11 cellular contexts compared by ENCODE assay signal in genomic region chr12:108839890-108840230, GRCh38. TPM values are rescaled to one million over a fixed set of nuclear protein-coding genes. Genes with fewer than 3 reads are reported as not detected.
DNase-seq lines count a peak whose midpoint lies in the region; ATAC-seq, FAIRE-seq and TF ChIP-seq lines count a peak whose summit lies in the region.
"Had no signal": no experiment of that assay in that cellular context is flagged by ENCODE, and none has a peak within 500 bp of the region (broad histone marks: within the 10 kb centered on the region; RNA-seq: fewer than 3 reads in every experiment).

No MANE protein-coding gene starts in this region.

- H4K20me1 ChIP-seq in HepG2 (ENCODE audit: insufficient read depth, low read length): no peaks in the 10 kb centered on the region

- WGBS in liver: 85% methylated on average over 10 of the region's 10 CpGs
- 100% methylated on average over 5 of the region's 10 CpGs for WGBS in HepG2 (ENCODE audit: low lambda C conversion rate)

- TF ChIP-seq CTCF in liver (IDR thresholded peaks at IDR 0.05; ENCODE audit: low read depth, low read length, missing input control) (no peak), HepG2 (CRISPR knock-in tag; IDR thresholded peaks at IDR 0.05) (no peak), coronary artery (IDR thresholded peaks at IDR 0.05) (no peak)
- TF ChIP-seq CTCF in CD4-positive, alpha-beta T cell (IDR thresholded peaks at IDR 0.05): no peak

- ATAC-seq in HepG2 (no peak), GM19035 (IDR thresholded peaks at IDR 0.05; ENCODE audit: unreplicated experiment) (no peak)
- no peak for ATAC-seq in naive thymus-derived CD8-positive, alpha-beta T cell
- ATAC-seq in CD4-positive, alpha-beta T cell (ENCODE audit: poor library complexity): no peak

- BruUV-seq in HepG2 (replicated peaks; lab: Mats Ljungman, UMichigan): no TSS peak

- H3K79me2 ChIP-seq in HepG2 (ENCODE audit: insufficient read depth, low read length): no peaks in the 10 kb centered on the region

- peaks cover 0 to 18% (median 1%) of the 10 kb centered on the region in 3 donors for H3K36me3 Mint-ChIP-seq in naive thymus-derived CD8-positive, alpha-beta T cell
- H3K36me3 Mint-ChIP-seq in CD4-positive, alpha-beta T cell (ENCODE audit: low read depth): peaks cover 21% of the 10 kb centered on the region

- no peak for FAIRE-seq in HepG2 (lab: Jason Lieb, UNC)

- peaks cover 0 to 11% (median 3%) of the 10 kb centered on the region in 4 donors for H3K36me3 ChIP-seq in liver (ENCODE audit: control insufficient read depth in 4 of 4, insufficient read depth in 3 of 4, low read depth in 1 of 4, low read length in 3 of 4)
- H3K36me3 ChIP-seq in HepG2 (replicated peaks in 1 of 2; ENCODE audit: control insufficient read depth in 1 of 2, insufficient read depth in 2 of 2, low read length in 2 of 2): peaks cover 6 to 8% of the 10 kb centered on the region in 2 experiments; a peak in 3 of 5 replicates

- intact Hi-C loops in HepG2 (cut with micrococcal nuclease; ENCODE audit: unreplicated experiment): no loop called here
- intact Hi-C loops in CD4-positive, alpha-beta T cell (cut with DNase I, micrococcal nuclease): no loop called here

- H3K27ac Mint-ChIP-seq in naive thymus-derived CD8-positive, alpha-beta T cell: peak overlapping the region in 8 of 10 donors; percentile 24 to 96 (median 50)
- H3K27ac Mint-ChIP-seq in CD4-positive, alpha-beta T cell: no peak overlapping the region

- TF ChIP-seq EP300 in HepG2 (IDR thresholded peaks at IDR 0.05; ENCODE audit: low read depth in 2 of 2, low read length in 2 of 2) (no peak), HepG2 (CRISPR knock-in tag; IDR thresholded peaks at IDR 0.05; ENCODE audit: borderline replicate concordance) (no peak)

- no peak for DNase-seq in HepG2 (ENCODE audit: low spot score)
- no peak for DNase-seq in coronary artery (ENCODE audit: low spot score)
- no peak for DNase-seq in naive thymus-derived CD8-positive, alpha-beta T cell
- no peak for DNase-seq in NCI-H82 treated with DMSO at 0.1 percent for 48 hours (lab: John Stamatoyannopoulos, UW; ENCODE audit: unreplicated experiment)
- no peak for DNase-seq in CD4-positive, alpha-beta T cell
- DNase-seq in NCI-H1417 treated with DMSO at 0.1 percent for 48 hours (lab: John Stamatoyannopoulos, UW): no peak
- DNase-seq: head of caudate nucleus; stimulated activated CD4-positive, alpha-beta T cell treated with anti-CD3 and anti-CD28 coated beads, Interleukin-4, amount 100 ng/mL, for 1 hour had no signal

- H3K4me3 ChIP-seq in liver (ENCODE audit: low read depth in 1 of 3, low read length in 3 of 3) (no peak overlapping the region), HepG2 (replicated peaks in 1 of 3; ENCODE audit: insufficient read depth in 1 of 3, low read depth in 2 of 3, low read length in 3 of 3) (no peak overlapping the region), coronary artery (peak overlapping the region; percentile 33)

- POLR2A ChIA-PET in HepG2 (lab: Yijun Ruan, JAX): no interaction called here
- POLR2A ChIA-PET in naive thymus-derived CD8-positive, alpha-beta T cell (lab: Charles Lee): no interaction called here
- POLR2A ChIA-PET in CD4-positive, alpha-beta T cell (lab: Charles Lee): interaction anchor here (2.3 kb wide), 1 partner anchor 18 kb away, joined by 14 read pairs; the partner anchor contains the start of gene SSH1

- no peak overlapping the region for H3K9ac ChIP-seq in liver (ENCODE audit: low read depth in 1 of 2, low read length in 2 of 2)
- H3K9ac ChIP-seq in HepG2 (ENCODE audit: insufficient read depth, low read depth, low read length): no peak overlapping the region

- TF ChIP-seq RAD21 in liver (IDR thresholded peaks at IDR 0.05) (no peak), HepG2 (CRISPR knock-in tag; IDR thresholded peaks at IDR 0.05) (no peak)

- peaks cover 16 to 42% (median 35%) of the 10 kb centered on the region in 4 donors for H3K4me1 Mint-ChIP-seq in naive thymus-derived CD8-positive, alpha-beta T cell
- peaks cover 39% of the 10 kb centered on the region for H3K4me1 Mint-ChIP-seq in CD4-positive, alpha-beta T cell (ENCODE audit: low read depth)

- no peak overlapping the region for H3K4me3 Mint-ChIP-seq in naive thymus-derived CD8-positive, alpha-beta T cell
- no peak overlapping the region for H3K4me3 Mint-ChIP-seq in CD4-positive, alpha-beta T cell

- H3K4me1 ChIP-seq in liver (ENCODE audit: control insufficient read depth in 4 of 4, insufficient read depth in 4 of 4, low read length in 3 of 4) (peaks cover 2 to 21% (median 13%) of the 10 kb centered on the region in 4 donors), HepG2 (ENCODE audit: insufficient read depth, low read length) (peaks cover 27% of the 10 kb centered on the region)

- H2AFZ ChIP-seq in HepG2 (ENCODE audit: low read length): no peak overlapping the region

- H3K9me3 Mint-ChIP-seq in naive thymus-derived CD8-positive, alpha-beta T cell: no peaks in the 10 kb centered on the region
- H3K9me3 Mint-ChIP-seq in CD4-positive, alpha-beta T cell: no peaks in the 10 kb centered on the region

- in situ Hi-C loops in HepG2 (cut with HindIII; ENCODE audit: extremely low pct_ligation_motif_present, low pct_unique_long_range_greater_than_20kb): no loop called here

- no peaks in the 10 kb centered on the region for H3K27me3 Mint-ChIP-seq in naive thymus-derived CD8-positive, alpha-beta T cell
- no peaks in the 10 kb centered on the region for H3K27me3 Mint-ChIP-seq in CD4-positive, alpha-beta T cell

- no peak overlapping the region for H3K4me2 ChIP-seq in HepG2 (ENCODE audit: low read depth, low read length)

- H3K27me3 ChIP-seq in liver (ENCODE audit: control insufficient read depth in 4 of 4, insufficient read depth in 4 of 4, low read length in 3 of 4): no peaks in the 10 kb centered on the region
- H3K27me3 ChIP-seq in HepG2 (ENCODE audit: control insufficient read depth in 1 of 2, insufficient read depth in 2 of 2, low read length in 2 of 2): no peaks in the 10 kb centered on the region
- no peaks in the 10 kb centered on the region for H3K27me3 ChIP-seq in CD4-positive, alpha-beta T cell (ENCODE audit: control insufficient read depth, insufficient read depth, low read length)

- H3K9me3 ChIP-seq in liver (ENCODE audit: control insufficient read depth in 4 of 4, low read length in 3 of 4) (no peaks in the 10 kb centered on the region), HepG2 (ENCODE audit: low read length) (no peaks in the 10 kb centered on the region)
- no peaks in the 10 kb centered on the region for H3K9me3 ChIP-seq in CD4-positive, alpha-beta T cell (ENCODE audit: control insufficient read depth, low read length)

- CTCF ChIA-PET in HepG2 (lab: Yijun Ruan, JAX; ENCODE audit: low intra/inter-chr PET ratio, low total read pairs): no interaction called here
- CTCF ChIA-PET in CD4-positive, alpha-beta T cell (lab: Charles Lee): no interaction called here

- H3K27ac ChIP-seq in liver (ENCODE audit: low read depth in 1 of 2, low read length in 2 of 2): peak overlapping the region; percentile 71 to 81
- H3K27ac ChIP-seq in HepG2 (ENCODE audit: extremely low read length, insufficient read depth, low read length): no peak overlapping the region
- peak overlapping the region; percentile 88 to 93 for H3K27ac ChIP-seq in coronary artery
- no peak overlapping the region for H3K27ac ChIP-seq in CD4-positive, alpha-beta T cell (ENCODE audit: low read depth, low read length)
- H3K27ac ChIP-seq: C4-2B had no signal

- TF ChIP-seq POLR2A in HepG2 (IDR thresholded peaks at IDR 0.05; ENCODE audit: insufficient read depth in 1 of 2, low read depth in 2 of 2, low read length in 2 of 2): no peak

RNA-seq across cellular contexts. Expression of gene SSH1, which starts 17.5 kb away (rescaled TPM):
- 1 to 10 TPM; 4.7 to 8.5 TPM for total RNA-seq in liver
- polyA plus RNA-seq in liver: 1 to 10 TPM; 4.5 to 5.6 TPM
- total RNA-seq in HepG2 (2016; rRNA removed; fragmentation: Illumina TruSeq; extraction: Trizol): 4.5 and 4.8 TPM in 2 replicates
- total RNA-seq in HepG2 (2016; cell fraction: cytosol; rRNA removed; fragmentation: Illumina TruSeq; extraction: Trizol; ENCODE audit: low read depth): 3.0 and 3.8 TPM in 2 replicates
- 4.2 and 4.4 TPM in 2 replicates for total RNA-seq in HepG2 (2016; cell fraction: insoluble cytoplasmic fraction; rRNA removed; fragmentation: Illumina TruSeq; extraction: Trizol)
- 7.9 and 8.2 TPM in 2 replicates for total RNA-seq in HepG2 (2016; cell fraction: membrane; rRNA removed; fragmentation: Illumina TruSeq; extraction: Trizol)
- 7.0 and 7.7 TPM in 2 replicates for total RNA-seq in HepG2 (2016; cell fraction: nucleus; rRNA removed; fragmentation: Illumina TruSeq; extraction: Trizol)
- 4.3 and 4.9 TPM in 2 replicates for polyA plus RNA-seq in HepG2 (2011; rRNA removed)
- 3.1 TPM in 2 replicates for polyA plus RNA-seq in HepG2 (2011; cell fraction: cytosol; rRNA removed)
- polyA plus RNA-seq in HepG2 (2011; cell fraction: nucleus; rRNA removed): 5.7 and 6.9 TPM in 2 replicates
- polyA plus RNA-seq in HepG2 (2012): 3.6 and 4.3 TPM in 2 replicates
- 3.1 and 3.9 TPM in 2 replicates for polyA plus RNA-seq in HepG2 (2016; cell fraction: cytosol; fragmentation: Illumina TruSeq; extraction: Trizol; ENCODE audit: low read depth)
- 4.8 and 5.2 TPM in 2 replicates for polyA plus RNA-seq in HepG2 (2016; cell fraction: insoluble cytoplasmic fraction; fragmentation: Illumina TruSeq; extraction: Trizol; ENCODE audit: low read depth)
- polyA plus RNA-seq in HepG2 (2016; cell fraction: membrane; fragmentation: Illumina TruSeq; extraction: Trizol; ENCODE audit: low read depth): 5.0 and 6.1 TPM in 2 replicates
- polyA plus RNA-seq in HepG2 (2016; cell fraction: nucleus; fragmentation: Illumina TruSeq; extraction: Trizol; ENCODE audit: insufficient read depth, low read depth): 5.5 and 5.7 TPM in 2 replicates
- polyA minus RNA-seq in HepG2 (2011; rRNA and poly(A)+ RNA removed; ENCODE audit: low replicate concordance): 14.1 and 22.8 TPM in 2 replicates
- polyA minus RNA-seq in HepG2 (2011; cell fraction: cytosol; rRNA and poly(A)+ RNA removed): 4.2 and 5.0 TPM in 2 replicates
- 8.1 and 8.6 TPM in 2 replicates for polyA minus RNA-seq in HepG2 (2011; cell fraction: nucleus; rRNA and poly(A)+ RNA removed)
- 10 to 100 TPM; 29.6 to 30.1 TPM for total RNA-seq in naive thymus-derived CD8-positive, alpha-beta T cell
- 1 to 10 TPM; 3.9 to 9.0 (median 6.0) TPM for polyA plus RNA-seq in naive thymus-derived CD8-positive, alpha-beta T cell
- 10 to 100 TPM; 21.1 to 24.2 TPM for total RNA-seq in CD4-positive, alpha-beta T cell

RNA-seq across cellular contexts. Expression of gene DAO, which starts 40.0 kb away (rescaled TPM):
- 10 to 100 TPM in 1 of 2 donors, under 1 TPM in 1; 0.84 to 28.3 TPM for total RNA-seq in liver
- polyA plus RNA-seq in liver: 10 to 100 TPM; 17.6 to 51.4 TPM
- 0.82 and 1.1 TPM in 2 replicates for total RNA-seq in HepG2 (2016; rRNA removed; fragmentation: Illumina TruSeq; extraction: Trizol)
- total RNA-seq in HepG2 (2016; cell fraction: cytosol; rRNA removed; fragmentation: Illumina TruSeq; extraction: Trizol; ENCODE audit: low read depth): 0.44 and 0.51 TPM in 2 replicates
- 0.97 and 2.2 TPM in 2 replicates for total RNA-seq in HepG2 (2016; cell fraction: insoluble cytoplasmic fraction; rRNA removed; fragmentation: Illumina TruSeq; extraction: Trizol)
- total RNA-seq in HepG2 (2016; cell fraction: membrane; rRNA removed; fragmentation: Illumina TruSeq; extraction: Trizol): 0.79 and 1.1 TPM in 2 replicates
- total RNA-seq in HepG2 (2016; cell fraction: nucleus; rRNA removed; fragmentation: Illumina TruSeq; extraction: Trizol): 1.0 and 1.2 TPM in 2 replicates
- polyA plus RNA-seq in HepG2 (2011; rRNA removed): 0.34 and 0.48 TPM in 2 replicates
- polyA plus RNA-seq in HepG2 (2011; cell fraction: cytosol; rRNA removed): 0.64 and 0.65 TPM in 2 replicates
- 0.48 and 0.59 TPM in 2 replicates for polyA plus RNA-seq in HepG2 (2011; cell fraction: nucleus; rRNA removed)
- polyA plus RNA-seq in HepG2 (2012): 0.23 and 0.43 TPM in 2 replicates
- polyA plus RNA-seq in HepG2 (2016; cell fraction: cytosol; fragmentation: Illumina TruSeq; extraction: Trizol; ENCODE audit: low read depth): 0.54 and 0.55 TPM in 2 replicates
- polyA plus RNA-seq in HepG2 (2016; cell fraction: insoluble cytoplasmic fraction; fragmentation: Illumina TruSeq; extraction: Trizol; ENCODE audit: low read depth): 1.6 and 1.7 TPM in 2 replicates
- 0.45 and 0.80 TPM in 2 replicates for polyA plus RNA-seq in HepG2 (2016; cell fraction: membrane; fragmentation: Illumina TruSeq; extraction: Trizol; ENCODE audit: low read depth)
- polyA plus RNA-seq in HepG2 (2016; cell fraction: nucleus; fragmentation: Illumina TruSeq; extraction: Trizol; ENCODE audit: insufficient read depth, low read depth): 1.6 and 1.7 TPM in 2 replicates
- 0.68 TPM in 1 of 2 replicates, not detected in the other for polyA minus RNA-seq in HepG2 (2011; rRNA and poly(A)+ RNA removed; ENCODE audit: low replicate concordance)
- polyA minus RNA-seq in HepG2 (2011; cell fraction: cytosol; rRNA and poly(A)+ RNA removed): not detected in 2 replicates
- 0.52 TPM in 1 of 2 replicates, not detected in the other for polyA minus RNA-seq in HepG2 (2011; cell fraction: nucleus; rRNA and poly(A)+ RNA removed)
- not detected for total RNA-seq in naive thymus-derived CD8-positive, alpha-beta T cell
- not detected for polyA plus RNA-seq in naive thymus-derived CD8-positive, alpha-beta T cell
- total RNA-seq in CD4-positive, alpha-beta T cell: not detected

Comparison
In these comparisons a context has a peak if more than half of its experiments do, and no peak if none do; other contexts are left out.
1. H3K27ac ChIP-seq: peak in liver (2 of 2) and coronary artery (2 of 2); none in HepG2 (single experiment) and CD4-positive, alpha-beta T cell (single experiment).